In genomic region chrX:49037883-49038475, GRCh38 we compare ENCODE assay signal across 15 cellular contexts. TPM values are rescaled to one million over a fixed set of nuclear protein-coding genes. Genes with fewer than 3 reads are reported as not detected.
DNase-seq lines count a peak whose midpoint lies in the region; ATAC-seq, FAIRE-seq and TF ChIP-seq lines count a peak whose summit lies in the region.
"Had no signal": no experiment of that assay in that cellular context is flagged by ENCODE, and none has a peak within 500 bp of the region (broad histone marks: within the 10 kb centered on the region; RNA-seq: fewer than 3 reads in every experiment).

No MANE protein-coding gene starts in this region.

- peaks cover 28 to 35% of the 10 kb centered on the region in 2 donors for H3K4me1 Mint-ChIP-seq in natural killer cell treated with Interleukin-12 subunit alpha and Interleukin-12 subunit beta and Interleukin-15 and Interleukin-18, amount 100 ng/mL, for 72 hours (ENCODE audit: low read depth in 2 of 2)
- H3K4me1 Mint-ChIP-seq in natural killer cell = peaks cover 23 to 26% of the 10 kb centered on the region in 2 donors
- H3K4me1 Mint-ChIP-seq in activated T-helper 1 cell treated with anti-CD3 and anti-CD28 coated beads, Interleukin-12 subunit alpha, Interleukin-12 subunit beta, Interleukin-2, Interleukin-4 antibody, amounts not matched to agents 30 ng/mL and 10 ng/mL and 1 ng/mL, durations not matched to agents 14 hours and 24 hours and 36 hours (ENCODE audit: low read depth) = peaks cover 31% of the 10 kb centered on the region

- no peaks in the 10 kb centered on the region for H3K27me3 Mint-ChIP-seq in natural killer cell treated with Interleukin-12 subunit alpha and Interleukin-12 subunit beta and Interleukin-15 and Interleukin-18, amount 100 ng/mL, for 72 hours
- H3K27me3 Mint-ChIP-seq in natural killer cell (ENCODE audit: low read depth in 2 of 2) = no peaks in the 10 kb centered on the region
- H3K27me3 Mint-ChIP-seq in activated T-helper 1 cell treated with anti-CD3 and anti-CD28 coated beads, Interleukin-12 subunit alpha, Interleukin-12 subunit beta, Interleukin-2, Interleukin-4 antibody, amounts not matched to agents 30 ng/mL and 10 ng/mL and 1 ng/mL, durations not matched to agents 14 hours and 24 hours and 36 hours (ENCODE audit: insufficient read depth) = no peaks in the 10 kb centered on the region
- H3K27me3 Mint-ChIP-seq: effector memory CD8-positive, alpha-beta T cell had no signal

- H3K27ac Mint-ChIP-seq in natural killer cell treated with Interleukin-12 subunit alpha and Interleukin-12 subunit beta and Interleukin-15 and Interleukin-18, amount 100 ng/mL, for 72 hours = peak overlapping the region; percentile 25 to 85
- no peak overlapping the region for H3K27ac Mint-ChIP-seq in natural killer cell
- peak overlapping the region; percentile 22 for H3K27ac Mint-ChIP-seq in activated T-helper 1 cell treated with anti-CD3 and anti-CD28 coated beads, Interleukin-12 subunit alpha, Interleukin-12 subunit beta, Interleukin-2, Interleukin-4 antibody, amounts not matched to agents 30 ng/mL and 10 ng/mL and 1 ng/mL, durations not matched to agents 14 hours and 24 hours and 36 hours

- H3K4me3 ChIP-seq in fibroblast of villous mesenchyme (ENCODE audit: low read depth, low read length) = no peak overlapping the region

- TF ChIP-seq CTCF in natural killer cell (IDR thresholded peaks at IDR 0.05) = no peak
- no peak for TF ChIP-seq CTCF in fibroblast of villous mesenchyme (IDR thresholded peaks at IDR 0.05; ENCODE audit: insufficient read depth, low read depth, low read length)

- intact Hi-C loops in natural killer cell (cut with micrococcal nuclease) = no loop called here
- intact Hi-C loops in activated T-helper 1 cell treated with anti-CD3 and anti-CD28 coated beads, Interleukin-12 subunit alpha, Interleukin-12 subunit beta, Interleukin-2, Interleukin-4 antibody, amounts not matched to agents 30 ng/mL and 10 ng/mL and 1 ng/mL, durations not matched to agents 14 hours and 24 hours and 36 hours (cut with micrococcal nuclease) = no loop called here

- no peaks in the 10 kb centered on the region for H3K36me3 Mint-ChIP-seq in natural killer cell treated with Interleukin-12 subunit alpha and Interleukin-12 subunit beta and Interleukin-15 and Interleukin-18, amount 100 ng/mL, for 72 hours
- no peaks in the 10 kb centered on the region for H3K36me3 Mint-ChIP-seq in natural killer cell
- H3K36me3 Mint-ChIP-seq in activated T-helper 1 cell treated with anti-CD3 and anti-CD28 coated beads, Interleukin-12 subunit alpha, Interleukin-12 subunit beta, Interleukin-2, Interleukin-4 antibody, amounts not matched to agents 30 ng/mL and 10 ng/mL and 1 ng/mL, durations not matched to agents 14 hours and 24 hours and 36 hours (ENCODE audit: low read depth) = peaks cover 28% of the 10 kb centered on the region

- H3K4me3 Mint-ChIP-seq in natural killer cell treated with Interleukin-12 subunit alpha and Interleukin-12 subunit beta and Interleukin-15 and Interleukin-18, amount 100 ng/mL, for 72 hours = peak overlapping the region; percentile 20
- no peak overlapping the region for H3K4me3 Mint-ChIP-seq in natural killer cell
- no peak overlapping the region for H3K4me3 Mint-ChIP-seq in activated T-helper 1 cell treated with anti-CD3 and anti-CD28 coated beads, Interleukin-12 subunit alpha, Interleukin-12 subunit beta, Interleukin-2, Interleukin-4 antibody, amounts not matched to agents 30 ng/mL and 10 ng/mL and 1 ng/mL, durations not matched to agents 14 hours and 24 hours and 36 hours
- H3K4me3 Mint-ChIP-seq: effector memory CD8-positive, alpha-beta T cell had no signal

- H3K9me3 Mint-ChIP-seq in natural killer cell treated with Interleukin-12 subunit alpha and Interleukin-12 subunit beta and Interleukin-15 and Interleukin-18, amount 100 ng/mL, for 72 hours = no peaks in the 10 kb centered on the region
- no peaks in the 10 kb centered on the region for H3K9me3 Mint-ChIP-seq in natural killer cell
- no peaks in the 10 kb centered on the region for H3K9me3 Mint-ChIP-seq in activated T-helper 1 cell treated with anti-CD3 and anti-CD28 coated beads, Interleukin-12 subunit alpha, Interleukin-12 subunit beta, Interleukin-2, Interleukin-4 antibody, amounts not matched to agents 30 ng/mL and 10 ng/mL and 1 ng/mL, durations not matched to agents 14 hours and 24 hours and 36 hours
- H3K9me3 Mint-ChIP-seq: effector memory CD8-positive, alpha-beta T cell had no signal

- no peak for DNase-seq in natural killer cell treated with Interleukin-12 subunit alpha and Interleukin-12 subunit beta and Interleukin-15 and Interleukin-18, amount 100 ng/mL, for 72 hours (ENCODE audit: low spot score)
- DNase-seq in natural killer cell (no peak), fibroblast of villous mesenchyme (ENCODE audit: low read depth) (peak; percentile 58), NCI-H1930 (lab: John Stamatoyannopoulos, UW) (no peak), HTR-8/SVneo (ENCODE audit: insufficient read length, low spot score) (no peak)
- DNase-seq in activated T-helper 1 cell treated with anti-CD3 and anti-CD28 coated beads, Interleukin-12 subunit alpha, Interleukin-12 subunit beta, Interleukin-2, Interleukin-4 antibody, amounts not matched to agents 30 ng/mL and 10 ng/mL and 1 ng/mL, durations not matched to agents 14 hours and 24 hours and 36 hours (ENCODE audit: low spot score) = no peak
- DNase-seq: AML-193; anterior cingulate cortex; effector memory CD8-positive, alpha-beta T cell; NCI-H1105 treated with DMSO at 0.1 percent for 48 hours; NCI-H524; stimulated activated CD4-positive, alpha-beta T cell treated with anti-CD3 and anti-CD28 coated beads, Interleukin-15, amount 100 ng/mL, for 24 hours had no signal

- no peak for ATAC-seq in natural killer cell treated with Interleukin-12 subunit alpha and Interleukin-12 subunit beta and Interleukin-15 and Interleukin-18, amount 100 ng/mL, for 72 hours
- ATAC-seq in natural killer cell (no peak), HG02610 (IDR thresholded peaks at IDR 0.05; ENCODE audit: unreplicated experiment) (no peak), HG02759 (IDR thresholded peaks at IDR 0.05; ENCODE audit: unreplicated experiment) (no peak)
- ATAC-seq: effector memory CD8-positive, alpha-beta T cell; Right ventricle myocardium inferior had no signal

- FAIRE-seq in HTR-8/SVneo (lab: Jason Lieb, UNC) = no peak

RNA-seq across cellular contexts. Expression of gene TFE3, which starts 5.2 kb away (rescaled TPM):
- total RNA-seq in natural killer cell treated with Interleukin-12 subunit alpha and Interleukin-12 subunit beta and Interleukin-15 and Interleukin-18, amount 100 ng/mL, for 72 hours = 10 to 100 TPM; 38.6 to 45.6 TPM
- total RNA-seq in natural killer cell = 10 to 100 TPM; 43.8 to 57.5 (median 43.9) TPM
- total RNA-seq in activated T-helper 1 cell treated with anti-CD3 and anti-CD28 coated beads, Interleukin-12 subunit alpha, Interleukin-12 subunit beta, Interleukin-2, Interleukin-4 antibody, amounts not matched to agents 30 ng/mL and 10 ng/mL and 1 ng/mL, durations not matched to agents 14 hours and 24 hours and 36 hours = 34.4 and 37.0 TPM in 2 replicates
- 37.1 and 45.1 TPM in 2 replicates for total RNA-seq in fibroblast of villous mesenchyme

RNA-seq across cellular contexts. Expression of gene CCDC120, which starts 20.8 kb away (rescaled TPM):
- total RNA-seq in natural killer cell treated with Interleukin-12 subunit alpha and Interleukin-12 subunit beta and Interleukin-15 and Interleukin-18, amount 100 ng/mL, for 72 hours = 1 to 10 TPM; 5.3 to 9.0 TPM
- total RNA-seq in natural killer cell = 10 to 100 TPM; 12.5 to 14.2 (median 13.0) TPM
- 4.4 and 5.1 TPM in 2 replicates for total RNA-seq in activated T-helper 1 cell treated with anti-CD3 and anti-CD28 coated beads, Interleukin-12 subunit alpha, Interleukin-12 subunit beta, Interleukin-2, Interleukin-4 antibody, amounts not matched to agents 30 ng/mL and 10 ng/mL and 1 ng/mL, durations not matched to agents 14 hours and 24 hours and 36 hours
- 0.86 and 0.97 TPM in 2 replicates for total RNA-seq in fibroblast of villous mesenchyme

RNA-seq across cellular contexts. Expression of gene PRAF2, which starts 35.8 kb away (rescaled TPM):
- total RNA-seq in natural killer cell treated with Interleukin-12 subunit alpha and Interleukin-12 subunit beta and Interleukin-15 and Interleukin-18, amount 100 ng/mL, for 72 hours = 10 to 100 TPM; 16.4 to 19.5 TPM
- 10 to 100 TPM; 18.1 to 24.8 (median 19.9) TPM for total RNA-seq in natural killer cell
- total RNA-seq in activated T-helper 1 cell treated with anti-CD3 and anti-CD28 coated beads, Interleukin-12 subunit alpha, Interleukin-12 subunit beta, Interleukin-2, Interleukin-4 antibody, amounts not matched to agents 30 ng/mL and 10 ng/mL and 1 ng/mL, durations not matched to agents 14 hours and 24 hours and 36 hours = 14.9 and 15.4 TPM in 2 replicates
- 12.6 and 15.1 TPM in 2 replicates for total RNA-seq in fibroblast of villous mesenchyme

RNA-seq across cellular contexts. Expression of gene GRIPAP1, which starts 35.9 kb away (rescaled TPM):
- total RNA-seq in natural killer cell treated with Interleukin-12 subunit alpha and Interleukin-12 subunit beta and Interleukin-15 and Interleukin-18, amount 100 ng/mL, for 72 hours = 100 to 1,000 TPM in 1 of 2 donors, 10 to 100 TPM in 1; 97.8 to 143 TPM
- total RNA-seq in natural killer cell (100 to 1,000 TPM; 120 to 141 (median 131) TPM), fibroblast of villous mesenchyme (14.2 and 14.5 TPM in 2 replicates)
- total RNA-seq in activated T-helper 1 cell treated with anti-CD3 and anti-CD28 coated beads, Interleukin-12 subunit alpha, Interleukin-12 subunit beta, Interleukin-2, Interleukin-4 antibody, amounts not matched to agents 30 ng/mL and 10 ng/mL and 1 ng/mL, durations not matched to agents 14 hours and 24 hours and 36 hours = 85.8 and 89.2 TPM in 2 replicates

RNA-seq across cellular contexts. Expression of gene WDR45, which starts 41.7 kb away (rescaled TPM):
- 10 to 100 TPM; 48.1 to 62.3 TPM for total RNA-seq in natural killer cell treated with Interleukin-12 subunit alpha and Interleukin-12 subunit beta and Interleukin-15 and Interleukin-18, amount 100 ng/mL, for 72 hours
- total RNA-seq in natural killer cell (100 to 1,000 TPM; 116 to 142 (median 134) TPM), fibroblast of villous mesenchyme (46.6 and 56.0 TPM in 2 replicates)
- total RNA-seq in activated T-helper 1 cell treated with anti-CD3 and anti-CD28 coated beads, Interleukin-12 subunit alpha, Interleukin-12 subunit beta, Interleukin-2, Interleukin-4 antibody, amounts not matched to agents 30 ng/mL and 10 ng/mL and 1 ng/mL, durations not matched to agents 14 hours and 24 hours and 36 hours = 49.1 and 53.0 TPM in 2 replicates

Comparison
In these comparisons a context has a peak if more than half of its experiments do, and no peak if none do; other contexts are left out.
1. H3K27ac Mint-ChIP-seq: peak in natural killer cell treated with Interleukin-12 subunit alpha and Interleukin-12 subunit beta and Interleukin-15 and Interleukin-18, amount 100 ng/mL, for 72 hours (2 of 2) and activated T-helper 1 cell treated with anti-CD3 and anti-CD28 coated beads, Interleukin-12 subunit alpha, Interleukin-12 subunit beta, Interleukin-2, Interleukin-4 antibody, amounts not matched to agents 30 ng/mL and 10 ng/mL and 1 ng/mL, durations not matched to agents 14 hours and 24 hours and 36 hours (single experiment); none in natural killer cell (0 of 2).